ENCODE assay signal across 26 cellular contexts in the genomic region with DNA sequence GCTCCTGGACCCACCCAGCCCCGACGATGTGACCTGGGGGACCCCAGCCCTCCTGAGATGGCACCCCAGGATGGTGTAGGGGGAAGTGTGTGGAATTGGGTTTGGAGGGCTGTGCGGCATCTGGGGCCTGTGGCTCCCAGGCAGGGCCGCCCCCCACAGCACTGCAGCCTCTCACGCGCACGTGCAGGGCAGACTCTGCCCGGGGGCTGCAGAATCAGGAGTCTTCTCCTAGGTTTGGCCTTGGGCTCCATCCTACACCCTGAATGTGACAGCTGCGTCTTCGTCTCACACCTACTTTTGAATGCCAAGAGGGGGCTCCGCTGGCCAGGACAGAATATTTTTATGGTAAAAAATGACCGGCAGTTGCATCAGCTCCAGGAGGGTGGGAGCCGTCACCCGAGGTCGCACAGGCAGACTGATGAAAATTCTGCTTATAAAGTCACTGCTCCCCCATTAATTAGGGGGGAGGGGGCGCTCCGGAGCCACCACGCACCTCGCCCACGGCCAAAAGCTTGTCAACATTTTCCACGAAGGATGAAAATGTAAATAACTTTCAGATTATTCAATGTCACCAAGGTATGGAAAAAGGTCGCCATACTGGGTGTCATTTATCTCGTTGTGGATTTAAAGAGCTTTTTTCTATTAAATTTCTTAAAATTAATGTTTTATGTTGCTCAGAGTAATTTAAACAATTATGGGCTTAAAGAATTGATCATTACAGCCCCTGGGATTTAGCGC. TPM values are rescaled to one million over a fixed set of nuclear protein-coding genes. Genes with fewer than 3 reads are reported as not detected.
"Had no signal": no experiment of that assay in that cellular context is flagged by ENCODE, and none has a peak within 500 bp of the region (broad histone marks: within the 10 kb centered on the region; RNA-seq: fewer than 3 reads in every experiment).

No MANE protein-coding gene starts in this region.

- ATAC-seq: body of pancreas; gastrocnemius medialis; sciatic nerve; stimulated activated naive B cell treated with anti-CD40 and anti-IgM and Interleukin-4, amounts not matched to agents 10 μg/mL and 1 μg/mL and 100 μg/mL, for 72 hours had no signal

- H3K36me3 ChIP-seq: esophagus muscularis mucosa, gastrocnemius medialis, heart left ventricle had no signal

- H3K4me3 Mint-ChIP-seq: activated naive CD4-positive, alpha-beta T cell treated with anti-CD3 and anti-CD28 coated beads, Interleukin-2, amount 50 U/mL, for 24 hours; nephron progenitor cell had no signal

- H3K27ac ChIP-seq: body of pancreas, esophagus muscularis mucosa, gastrocnemius medialis, heart left ventricle, VCaP had no signal

- H3K4me1 ChIP-seq: gastrocnemius medialis had no signal

- H3K9me3 ChIP-seq: body of pancreas, esophagus muscularis mucosa, gastrocnemius medialis, heart left ventricle had no signal

- FAIRE-seq: islet of Langerhans had no signal

- H3K4me3 ChIP-seq: body of pancreas, esophagus muscularis mucosa, gastrocnemius medialis, heart left ventricle had no signal

- DNase-seq: activated CD4-positive, alpha-beta T cell treated with anti-CD3 and anti-CD28 coated beads for 1 hour; activated gamma-delta T cell treated with Interleukin-2 at 50 U/mL for 16 hours; activated T-cell treated with anti-CD3 and anti-CD28 coated beads, Interleukin-2, amount 50 U/mL, for 1 hour; anterior cingulate cortex; body of pancreas; dermis blood vessel endothelial cell; effector memory CD4-positive, alpha-beta T cell; gastrocnemius medialis; heart left ventricle; nephron progenitor cell; nucleus accumbens; stimulated activated CD4-positive, alpha-beta T cell treated with anti-CD3 and anti-CD28 coated beads, Interleukin-2, amount 100 ng/mL, for 48 hours; stimulated activated CD8-positive, alpha-beta memory T cell treated with anti-CD3 and anti-CD28 coated beads, Interleukin-4, amount 100 ng/mL, for 48 hours; stimulated activated naive B cell treated with anti-CD40 and anti-IgM and Interleukin-4, amounts not matched to agents 10 μg/mL and 1 μg/mL and 100 μg/mL, for 72 hours had no signal

- H3K36me3 Mint-ChIP-seq: activated naive CD4-positive, alpha-beta T cell treated with anti-CD3 and anti-CD28 coated beads, Interleukin-2, amount 50 U/mL, for 24 hours; stimulated activated naive B cell treated with anti-CD40 and anti-IgM and Interleukin-4, amounts not matched to agents 10 μg/mL and 1 μg/mL and 100 μg/mL, for 72 hours had no signal

- H3K9me3 Mint-ChIP-seq: activated naive CD4-positive, alpha-beta T cell treated with anti-CD3 and anti-CD28 coated beads, Interleukin-2, amount 50 U/mL, for 24 hours; nephron progenitor cell; stimulated activated naive B cell treated with anti-CD40 and anti-IgM and Interleukin-4, amounts not matched to agents 10 μg/mL and 1 μg/mL and 100 μg/mL, for 72 hours had no signal

- H3K27ac Mint-ChIP-seq: activated naive CD4-positive, alpha-beta T cell treated with anti-CD3 and anti-CD28 coated beads, Interleukin-2, amount 50 U/mL, for 24 hours; nephron progenitor cell had no signal

RNA-seq across cellular contexts. Expression of a gene that starts 13.2 kb away (rescaled TPM):
- total RNA-seq: body of pancreas; cardiac septum; dermis blood vessel endothelial cell; esophagus muscularis mucosa; gastrocnemius medialis; heart left ventricle; liver; mononuclear cell; myocyte; renal cortical epithelial cell; sciatic nerve; T-helper 2 cell treated with Interferon-gamma antibody and Interleukin-4, amounts not matched to agents 100 ng/mL and 5 ng/mL, for 36 hours; ureter had no signal
- polyA plus RNA-seq: heart left ventricle, liver had no signal
